14 cellular contexts compared by ENCODE assay signal in genomic region chr6:43086022-43086658, GRCh38. TPM values are rescaled to one million over a fixed set of nuclear protein-coding genes. Genes with fewer than 3 reads are reported as not detected.
A peak's percentile ranks its signal among the peaks of the same experiment; 100 is the strongest.
DNase-seq lines count a peak whose midpoint lies in the region; ATAC-seq and TF ChIP-seq lines count a peak whose summit lies in the region.
"Had no signal": no experiment of that assay in that cellular context is flagged by ENCODE, and none has a peak within 500 bp of the region (broad histone marks: within the 10 kb centered on the region; RNA-seq: fewer than 3 reads in every experiment).

No MANE protein-coding gene starts in this region.

- H3K36me3 Mint-ChIP-seq in activated CD4-positive, alpha-beta T cell treated with anti-CD3 and anti-CD28 coated beads, Interleukin-2, amount 10 ng/mL, durations not matched to agents 24 days and 14 days (ENCODE audit: low read depth) = no peaks in the 10 kb centered on the region
- peaks cover under 1% of the 10 kb centered on the region for H3K36me3 Mint-ChIP-seq in neural progenitor cell

- peaks cover 6% of the 10 kb centered on the region for H3K4me1 Mint-ChIP-seq in activated CD4-positive, alpha-beta T cell treated with anti-CD3 and anti-CD28 coated beads, Interleukin-2, amount 10 ng/mL, durations not matched to agents 24 days and 14 days
- H3K4me1 Mint-ChIP-seq in neural progenitor cell = peaks cover 35% of the 10 kb centered on the region

- no peak overlapping the region for H3K4me2 ChIP-seq in neural progenitor cell

- H3K4me3 ChIP-seq in neural progenitor cell (no peak overlapping the region), ascending aorta (no peak overlapping the region)

- H3K9me3 Mint-ChIP-seq in activated CD4-positive, alpha-beta T cell treated with anti-CD3 and anti-CD28 coated beads, Interleukin-2, amount 10 ng/mL, durations not matched to agents 24 days and 14 days = no peaks in the 10 kb centered on the region
- no peaks in the 10 kb centered on the region for H3K9me3 Mint-ChIP-seq in neural progenitor cell

- intact Hi-C loops in activated CD4-positive, alpha-beta T cell treated with anti-CD3 and anti-CD28 coated beads, Interleukin-2, amount 10 ng/mL, durations not matched to agents 24 days and 14 days (cut with micrococcal nuclease) = no loop called here
- intact Hi-C loops in ascending aorta (cut with DNase I) = no loop called here

- H4K20me1 ChIP-seq in neural progenitor cell (ENCODE audit: low read depth) = peaks cover 65% of the 10 kb centered on the region

- H3K27ac Mint-ChIP-seq in activated CD4-positive, alpha-beta T cell treated with anti-CD3 and anti-CD28 coated beads, Interleukin-2, amount 10 ng/mL, durations not matched to agents 24 days and 14 days = no peak overlapping the region
- peak overlapping the region; percentile 33 for H3K27ac Mint-ChIP-seq in neural progenitor cell

- H3K4me3 Mint-ChIP-seq in activated CD4-positive, alpha-beta T cell treated with anti-CD3 and anti-CD28 coated beads, Interleukin-2, amount 10 ng/mL, durations not matched to agents 24 days and 14 days = no peak overlapping the region
- H3K4me3 Mint-ChIP-seq in neural progenitor cell = no peak overlapping the region

- H3K9me3 ChIP-seq in neural progenitor cell (ENCODE audit: low read depth) = no peaks in the 10 kb centered on the region
- no peaks in the 10 kb centered on the region for H3K9me3 ChIP-seq in ascending aorta

- ATAC-seq in GM18868 (IDR thresholded peaks at IDR 0.05; ENCODE audit: unreplicated experiment) (peak; percentile 80), HG03097 (IDR thresholded peaks at IDR 0.05; ENCODE audit: low FRiP score, unreplicated experiment) (no peak)

- no peak for TF ChIP-seq CTCF in neural progenitor cell (IDR thresholded peaks at IDR 0.05)
- no peak for TF ChIP-seq CTCF in ascending aorta (IDR thresholded peaks at IDR 0.05)

- H3K36me3 ChIP-seq in neural progenitor cell (no peaks in the 10 kb centered on the region), ascending aorta (no peaks in the 10 kb centered on the region)

- H2AFZ ChIP-seq in neural progenitor cell (replicated peaks) = no peak overlapping the region

- H3K9ac ChIP-seq in neural progenitor cell = no peak overlapping the region

- DNase-seq in activated CD4-positive, alpha-beta T cell treated with anti-CD3 and anti-CD28 coated beads, Interleukin-2, amount 50 U/mL, for 48 hours = peak; percentile 21 to 30
- DNase-seq in activated CD4-positive, alpha-beta T cell treated with anti-CD3 and anti-CD28 coated beads, Interleukin-2, amount 10 ng/mL, durations not matched to agents 24 days and 14 days = no peak
- peak; percentile 38 for DNase-seq in T1000 (lab: John Stamatoyannopoulos, UW)
- no peak for DNase-seq in neural progenitor cell (ENCODE audit: low spot score)
- DNase-seq in ascending aorta (ENCODE audit: low spot score in 2 of 2) = no peak
- DNase-seq in HT-29 (ENCODE audit: low spot score) = no peak
- DNase-seq: activated naive CD4-positive, alpha-beta T cell; central memory CD4-positive, alpha-beta T cell; DMS153; GOT3; head of caudate nucleus; small intestine had no signal

- peaks cover 3% of the 10 kb centered on the region for H3K27me3 Mint-ChIP-seq in activated CD4-positive, alpha-beta T cell treated with anti-CD3 and anti-CD28 coated beads, Interleukin-2, amount 10 ng/mL, durations not matched to agents 24 days and 14 days
- H3K27me3 Mint-ChIP-seq in neural progenitor cell (ENCODE audit: insufficient read depth, low read depth) = peaks cover 4% of the 10 kb centered on the region

- H3K4me1 ChIP-seq in neural progenitor cell = peaks cover 26% of the 10 kb centered on the region
- no peaks in the 10 kb centered on the region for H3K4me1 ChIP-seq in ascending aorta

- H3K79me2 ChIP-seq in neural progenitor cell (ENCODE audit: low read depth) = peaks cover 98% of the 10 kb centered on the region

- H3K27me3 ChIP-seq in neural progenitor cell (no peaks in the 10 kb centered on the region), ascending aorta (no peaks in the 10 kb centered on the region)

- H3K27ac ChIP-seq in neural progenitor cell (no peak overlapping the region), ascending aorta (no peak overlapping the region)

- peaks cover 29% of the 10 kb centered on the region for H3F3A ChIP-seq in neural progenitor cell (ENCODE audit: low read depth)

RNA-seq across cellular contexts. Expression of gene PTK7, which starts 10.0 kb away (rescaled TPM):
- total RNA-seq in activated CD4-positive, alpha-beta T cell treated with anti-CD3 and anti-CD28 coated beads, Interleukin-2, amount 10 ng/mL, durations not matched to agents 24 days and 14 days = 3.4 and 4.3 TPM in 2 replicates
- 68.0 and 155 TPM in 2 replicates for total RNA-seq in neural progenitor cell (ENCODE audit: low replicate concordance)
- total RNA-seq in ascending aorta = 34.9 TPM
- total RNA-seq in HT-29 (2014; rRNA removed; shearing (Covaris generic)) = 48.0 and 56.3 TPM in 2 replicates

RNA-seq across cellular contexts. Expression of gene KLC4, which starts 26.7 kb away (rescaled TPM):
- 9.5 and 10.7 TPM in 2 replicates for total RNA-seq in activated CD4-positive, alpha-beta T cell treated with anti-CD3 and anti-CD28 coated beads, Interleukin-2, amount 10 ng/mL, durations not matched to agents 24 days and 14 days
- total RNA-seq in neural progenitor cell (ENCODE audit: low replicate concordance) (12.6 and 28.2 TPM in 2 replicates), ascending aorta (17.8 TPM)
- 47.6 and 58.8 TPM in 2 replicates for total RNA-seq in HT-29 (2014; rRNA removed; shearing (Covaris generic))

RNA-seq across cellular contexts. Expression of gene MRPL2, which starts 26.9 kb away (rescaled TPM):
- 83.8 and 103 TPM in 2 replicates for total RNA-seq in activated CD4-positive, alpha-beta T cell treated with anti-CD3 and anti-CD28 coated beads, Interleukin-2, amount 10 ng/mL, durations not matched to agents 24 days and 14 days
- total RNA-seq in neural progenitor cell (ENCODE audit: low replicate concordance) = 20.7 and 31.7 TPM in 2 replicates
- total RNA-seq in ascending aorta = 42.3 TPM
- 54.4 and 79.1 TPM in 2 replicates for total RNA-seq in HT-29 (2014; rRNA removed; shearing (Covaris generic))

RNA-seq across cellular contexts. Expression of gene CUL7, which starts 32.5 kb away (rescaled TPM):
- total RNA-seq in activated CD4-positive, alpha-beta T cell treated with anti-CD3 and anti-CD28 coated beads, Interleukin-2, amount 10 ng/mL, durations not matched to agents 24 days and 14 days = 22.6 and 24.7 TPM in 2 replicates
- 23.1 and 43.7 TPM in 2 replicates for total RNA-seq in neural progenitor cell (ENCODE audit: low replicate concordance)
- 26.7 TPM for total RNA-seq in ascending aorta
- 20.9 and 21.1 TPM in 2 replicates for total RNA-seq in HT-29 (2014; rRNA removed; shearing (Covaris generic))

Comparison
In these comparisons a context has a peak if more than half of its experiments do, and no peak if none do; other contexts are left out.
1. DNase-seq: peak in activated CD4-positive, alpha-beta T cell treated with anti-CD3 and anti-CD28 coated beads, Interleukin-2, amount 50 U/mL, for 48 hours (2 of 2) and T1000 (single experiment); none in activated CD4-positive, alpha-beta T cell treated with anti-CD3 and anti-CD28 coated beads, Interleukin-2, amount 10 ng/mL, durations not matched to agents 24 days and 14 days (single experiment), neural progenitor cell (single experiment), ascending aorta (0 of 2) and HT-29 (single experiment).